ENCODE assay signal across 15 cellular contexts in the genomic region with DNA sequence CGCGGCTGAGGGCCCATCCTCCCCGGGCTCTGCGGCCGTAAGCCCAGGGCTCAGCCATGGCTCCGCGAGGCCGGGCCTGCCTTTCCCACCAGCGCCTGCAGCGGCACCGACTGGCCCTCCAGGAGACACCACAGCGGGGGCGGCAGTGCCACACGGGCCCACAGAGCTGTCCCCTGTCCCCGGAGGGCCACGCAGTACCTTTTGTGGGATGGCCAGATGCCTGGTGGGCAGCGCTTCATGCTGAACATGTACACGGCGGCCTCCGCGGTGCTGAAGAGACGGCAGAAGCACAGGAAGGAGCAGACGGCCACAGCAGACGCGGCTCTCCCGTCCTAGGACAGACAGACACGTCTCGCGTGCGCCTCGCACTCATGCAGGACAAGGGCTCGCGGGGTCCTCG. TPM values are rescaled to one million over a fixed set of nuclear protein-coding genes. Genes with fewer than 3 reads are reported as not detected.
DNase-seq lines count a peak whose midpoint lies in the region; ATAC-seq, FAIRE-seq and TF ChIP-seq lines count a peak whose summit lies in the region.
"Had no signal": no experiment of that assay in that cellular context is flagged by ENCODE, and none has a peak within 500 bp of the region (broad histone marks: within the 10 kb centered on the region; RNA-seq: fewer than 3 reads in every experiment).

No MANE protein-coding gene starts in this region.

- H3K9me3 ChIP-seq in HepG2 (ENCODE audit: low read length): no peaks in the 10 kb centered on the region
- H3K9me3 ChIP-seq in right lobe of liver: no peaks in the 10 kb centered on the region
- no peaks in the 10 kb centered on the region for H3K9me3 ChIP-seq in K562 (replicated peaks; ENCODE audit: control insufficient read depth, insufficient read depth, low read depth, low read length)

- in situ Hi-C loops in HepG2 (cut with HindIII; ENCODE audit: extremely low pct_ligation_motif_present, low pct_unique_long_range_greater_than_20kb) (no loop called here), K562 (cut with MboI) (no loop called here)

- ATAC-seq in HepG2: no peak
- ATAC-seq in right lobe of liver: no peak
- ATAC-seq in K562: no peak
- no peak for ATAC-seq in GM21717 (IDR thresholded peaks at IDR 0.05; ENCODE audit: unreplicated experiment)
- ATAC-seq: GM23338, HCT116 had no signal

- no peak for DNase-seq in HepG2 (ENCODE audit: low spot score)
- DNase-seq in right lobe of liver: no peak
- no peak for DNase-seq in K562 (ENCODE audit: extremely low read depth in 1 of 4, low spot score in 3 of 4)
- DNase-seq in erythroblast (lab: John Stamatoyannopoulos, UW): no peak
- DNase-seq: C1 segment of cervical spinal cord; Calu3; CD4-positive, alpha-beta memory T cell; COR-L47; DND-41; H9 had no signal

- TF ChIP-seq CTCF in HepG2 (CRISPR knock-in tag; IDR thresholded peaks at IDR 0.05): no peak
- TF ChIP-seq CTCF in right lobe of liver (IDR thresholded peaks at IDR 0.05): no peak
- TF ChIP-seq CTCF in K562 (IDR thresholded peaks at IDR 0.05 in 2 of 3, conservative IDR thresholded peaks at IDR 0.05 in 1 of 3; ENCODE audit: insufficient read depth in 2 of 3, low read depth in 1 of 3, low read length in 3 of 3): no peak

- H3K9me1 ChIP-seq in K562 (ENCODE audit: control insufficient read depth, insufficient read depth, low read length): no peaks in the 10 kb centered on the region

- TF ChIP-seq EP300 in HepG2 (IDR thresholded peaks at IDR 0.05; ENCODE audit: low read depth in 2 of 2, low read length in 2 of 2): no peak
- TF ChIP-seq EP300 in HepG2 (CRISPR knock-in tag; IDR thresholded peaks at IDR 0.05; ENCODE audit: borderline replicate concordance): no peak
- TF ChIP-seq EP300 in K562 (IDR thresholded peaks at IDR 0.05; ENCODE audit: low read length): no peak

- TF ChIP-seq RAD21 in HepG2 (CRISPR knock-in tag; IDR thresholded peaks at IDR 0.05) (no peak), K562 (CRISPR knock-in tag; conservative IDR thresholded peaks at IDR 0.05 in 1 of 2, IDR thresholded peaks at IDR 0.05 in 1 of 2) (no peak)

- no peak overlapping the region for H3K27ac ChIP-seq in HepG2 (ENCODE audit: extremely low read length, insufficient read depth, low read length)
- no peak overlapping the region for H3K27ac ChIP-seq in right lobe of liver
- H3K27ac ChIP-seq in K562 (ENCODE audit: extremely low read depth, low read depth, low read length): no peak overlapping the region

- H3K4me3 ChIP-seq in HepG2 (replicated peaks in 1 of 3; ENCODE audit: insufficient read depth in 1 of 3, low read depth in 2 of 3, low read length in 3 of 3) (no peak overlapping the region), right lobe of liver (no peak overlapping the region), K562 (no peak overlapping the region)
- H3K4me3 ChIP-seq: GM23338 had no signal

- TF ChIP-seq POLR2A in HepG2 (IDR thresholded peaks at IDR 0.05; ENCODE audit: insufficient read depth in 1 of 2, low read depth in 2 of 2, low read length in 2 of 2): no peak
- no peak for TF ChIP-seq POLR2A in right lobe of liver (IDR thresholded peaks at IDR 0.05)
- no peak for TF ChIP-seq POLR2A in K562 (conservative IDR thresholded peaks at IDR 0.05)
- TF ChIP-seq POLR2A in erythroblast (IDR thresholded peaks at IDR 0.05; ENCODE audit: low read length): no peak

- no TSS peak for BruUV-seq in HepG2 (replicated peaks; lab: Mats Ljungman, UMichigan)
- BruUV-seq in K562 (replicated peaks; lab: Mats Ljungman, UMichigan): no TSS peak

- H3K4me2 ChIP-seq in HepG2 (ENCODE audit: low read depth, low read length): no peak overlapping the region
- no peak overlapping the region for H3K4me2 ChIP-seq in K562 (ENCODE audit: insufficient read depth, low read length)
- H3K4me2 ChIP-seq: GM23338 had no signal

- FAIRE-seq in HepG2 (lab: Jason Lieb, UNC): no peak
- FAIRE-seq in K562 (lab: Jason Lieb, UNC): no peak
- FAIRE-seq: G401.6, GM19239 had no signal

- CTCF ChIA-PET in HepG2 (lab: Yijun Ruan, JAX; ENCODE audit: low intra/inter-chr PET ratio, low total read pairs): no interaction called here
- CTCF ChIA-PET in K562 (lab: Yijun Ruan, JAX; ENCODE audit: low intra/inter-chr PET ratio): no interaction called here

- H3K9ac ChIP-seq in HepG2 (ENCODE audit: insufficient read depth, low read depth, low read length) (no peak overlapping the region), K562 (ENCODE audit: insufficient read depth in 1 of 2, low read depth in 2 of 2, low read length in 2 of 2) (no peak overlapping the region; a peak in 1 of 4 replicates)

- no peaks in the 10 kb centered on the region for H3K4me1 ChIP-seq in HepG2 (ENCODE audit: insufficient read depth, low read length)
- no peaks in the 10 kb centered on the region for H3K4me1 ChIP-seq in right lobe of liver
- H3K4me1 ChIP-seq in K562 (replicated peaks in 1 of 2; ENCODE audit: control insufficient read depth in 2 of 2, insufficient read depth in 2 of 2, low read length in 2 of 2): peaks cover 0 to 3% of the 10 kb centered on the region in 2 experiments; a peak in 1 of 5 replicates

- POLR2A ChIA-PET in HepG2 (lab: Yijun Ruan, JAX): no interaction called here
- POLR2A ChIA-PET in K562 (lab: Yijun Ruan, JAX): no interaction called here

- H3K36me3 ChIP-seq in HepG2 (replicated peaks in 1 of 2; ENCODE audit: control insufficient read depth in 1 of 2, insufficient read depth in 2 of 2, low read length in 2 of 2) (peaks cover 14 to 34% of the 10 kb centered on the region in 2 experiments; a peak in 4 of 5 replicates), right lobe of liver (peaks cover 0 to 52% (median 7%) of the 10 kb centered on the region in 4 donors), K562 (ENCODE audit: control insufficient read depth, insufficient read depth, low read length) (peaks cover 93% of the 10 kb centered on the region; the same call in 2 of the 3 replicates)

- H2AFZ ChIP-seq in HepG2 (ENCODE audit: low read length) (no peak overlapping the region), K562 (ENCODE audit: low read depth, low read length) (no peak overlapping the region)
- H2AFZ ChIP-seq: GM23338 had no signal

- H4K20me1 ChIP-seq in HepG2 (ENCODE audit: insufficient read depth, low read length): no peaks in the 10 kb centered on the region
- H4K20me1 ChIP-seq in K562 (replicated peaks; ENCODE audit: control insufficient read depth, insufficient read depth, low read length): no peaks in the 10 kb centered on the region

- 100% methylated on average over 15 of the region's 34 CpGs for WGBS in HepG2 (ENCODE audit: low lambda C conversion rate)
- 100% methylated on average over 2 of the region's 34 CpGs for WGBS in right lobe of liver (ENCODE audit: insufficient coverage, low coverage, low lambda C conversion rate, missing lambda C conversion rate)
- 97% methylated on average over 22 of the region's 34 CpGs for WGBS in K562 (ENCODE audit: insufficient coverage, low coverage, missing lambda C conversion rate)

- H3K79me2 ChIP-seq in HepG2 (ENCODE audit: insufficient read depth, low read length) (no peaks in the 10 kb centered on the region), K562 (ENCODE audit: control insufficient read depth, insufficient read depth, low read length) (no peaks in the 10 kb centered on the region)

- H3K27me3 ChIP-seq in HepG2 (ENCODE audit: control insufficient read depth in 1 of 2, insufficient read depth in 2 of 2, low read length in 2 of 2) (no peaks in the 10 kb centered on the region), right lobe of liver (no peaks in the 10 kb centered on the region), K562 (ENCODE audit: control insufficient read depth in 2 of 2, insufficient read depth in 2 of 2, low read length in 2 of 2) (no peaks in the 10 kb centered on the region)

- intact Hi-C loops in HepG2 (cut with micrococcal nuclease; ENCODE audit: unreplicated experiment) (no loop called here), right lobe of liver (cut with DNase I) (no loop called here), K562 (cut with micrococcal nuclease) (no loop called here)

RNA-seq across cellular contexts. Expression of a gene that starts 50.4 kb away (rescaled TPM):
- total RNA-seq in HepG2 (2016; rRNA removed; fragmentation: Illumina TruSeq; extraction: Trizol) (28.0 and 44.3 TPM in 2 replicates), right lobe of liver (10 to 100 TPM; 53.2 to 85.0 (median 64.5) TPM), K562 (2014; rRNA removed) (102 and 105 TPM in 2 replicates), K562 (2014; rRNA removed; fragmentation: Illumina TruSeq; extraction: Trizol) (10.4 and 12.6 TPM in 2 replicates), K562 (2015; rRNA removed; fragmentation: Illumina TruSeq; extraction: Trizol) (28.4 and 35.4 TPM in 2 replicates), K562 (2021) (94.1 and 101 TPM in 2 replicates)
- 9.9 and 11.6 TPM in 2 replicates for total RNA-seq in HepG2 (2016; cell fraction: cytosol; rRNA removed; fragmentation: Illumina TruSeq; extraction: Trizol; ENCODE audit: low read depth)
- 24.5 and 43.0 TPM in 2 replicates for total RNA-seq in HepG2 (2016; cell fraction: insoluble cytoplasmic fraction; rRNA removed; fragmentation: Illumina TruSeq; extraction: Trizol)
- total RNA-seq in HepG2 (2016; cell fraction: membrane; rRNA removed; fragmentation: Illumina TruSeq; extraction: Trizol): 17.1 and 19.6 TPM in 2 replicates
- total RNA-seq in HepG2 (2016; cell fraction: nucleus; rRNA removed; fragmentation: Illumina TruSeq; extraction: Trizol): 31.0 and 34.6 TPM in 2 replicates
- polyA plus RNA-seq in HepG2 (2011; rRNA removed) (17.5 and 22.2 TPM in 2 replicates), K562 (2011; rRNA removed) (14.9 and 22.4 TPM in 2 replicates), K562 (2014; fragmentation: Illumina TruSeq; extraction: Trizol) (16.2 and 38.2 TPM in 2 replicates), K562 (2014; fragmentation: Nextera tagmentation; extraction: Ambion mirVana) (1 to 10 TPM; 1.3 to 2.1 TPM), K562 (2014; rRNA removed) (51.9 and 83.2 TPM in 2 replicates)
- 10.0 and 13.8 TPM in 2 replicates for polyA plus RNA-seq in HepG2 (2011; cell fraction: cytosol; rRNA removed)
- 116 and 155 TPM in 2 replicates for polyA plus RNA-seq in HepG2 (2011; cell fraction: nucleus; rRNA removed)
- 26.0 and 32.2 TPM in 2 replicates for polyA plus RNA-seq in HepG2 (2012)
- polyA plus RNA-seq in HepG2 (2016; cell fraction: cytosol; fragmentation: Illumina TruSeq; extraction: Trizol; ENCODE audit: low read depth): 5.1 and 5.7 TPM in 2 replicates
- polyA plus RNA-seq in HepG2 (2016; cell fraction: insoluble cytoplasmic fraction; fragmentation: Illumina TruSeq; extraction: Trizol; ENCODE audit: low read depth): 23.9 and 29.6 TPM in 2 replicates
- polyA plus RNA-seq in HepG2 (2016; cell fraction: membrane; fragmentation: Illumina TruSeq; extraction: Trizol; ENCODE audit: low read depth): 12.2 TPM in 2 replicates
- 90.4 and 98.9 TPM in 2 replicates for polyA plus RNA-seq in HepG2 (2016; cell fraction: nucleus; fragmentation: Illumina TruSeq; extraction: Trizol; ENCODE audit: insufficient read depth, low read depth)
- polyA minus RNA-seq in HepG2 (2011; rRNA and poly(A)+ RNA removed; ENCODE audit: low replicate concordance): 24.0 and 27.1 TPM in 2 replicates
- polyA minus RNA-seq in HepG2 (2011; cell fraction: cytosol; rRNA and poly(A)+ RNA removed): 17.5 and 19.4 TPM in 2 replicates
- polyA minus RNA-seq in HepG2 (2011; cell fraction: nucleus; rRNA and poly(A)+ RNA removed): 30.3 and 44.2 TPM in 2 replicates
- 336 and 571 TPM in 2 replicates for total RNA-seq in K562 (2011; cell fraction: chromatin; rRNA removed; ENCODE audit: low replicate concordance)
- 202 and 228 TPM in 2 replicates for total RNA-seq in K562 (2011; cell fraction: nucleolus; rRNA removed)
- total RNA-seq in K562 (2011; cell fraction: nucleoplasm; rRNA removed): 235 and 247 TPM in 2 replicates
- 17.2 and 40.3 TPM in 2 replicates for polyA plus RNA-seq in K562 (2011; cell fraction: cytosol; rRNA removed)
- polyA plus RNA-seq in K562 (2011; cell fraction: nucleus; rRNA removed): 79.9 and 106 TPM in 2 replicates
- polyA plus RNA-seq in K562 (2012): 48.5 and 55.0 TPM in 2 replicates
- 51.4 and 78.3 TPM in 2 replicates for polyA minus RNA-seq in K562 (2011; rRNA and poly(A)+ RNA removed)
- polyA minus RNA-seq in K562 (2011; cell fraction: cytosol; rRNA and poly(A)+ RNA removed): 37.3 and 39.5 TPM in 2 replicates
- 43.2 and 50.9 TPM in 2 replicates for polyA minus RNA-seq in K562 (2011; cell fraction: nucleus; rRNA and poly(A)+ RNA removed)

RNA-seq across cellular contexts. Expression of a gene that starts 50.6 kb away (rescaled TPM):
- 1.6 and 5.1 TPM in 2 replicates for total RNA-seq in HepG2 (2016; rRNA removed; fragmentation: Illumina TruSeq; extraction: Trizol)
- 1.9 and 3.4 TPM in 2 replicates for total RNA-seq in HepG2 (2016; cell fraction: cytosol; rRNA removed; fragmentation: Illumina TruSeq; extraction: Trizol; ENCODE audit: low read depth)
- 1.1 and 3.6 TPM in 2 replicates for total RNA-seq in HepG2 (2016; cell fraction: insoluble cytoplasmic fraction; rRNA removed; fragmentation: Illumina TruSeq; extraction: Trizol)
- 2.0 and 2.5 TPM in 2 replicates for total RNA-seq in HepG2 (2016; cell fraction: membrane; rRNA removed; fragmentation: Illumina TruSeq; extraction: Trizol)
- 5.8 and 6.7 TPM in 2 replicates for total RNA-seq in HepG2 (2016; cell fraction: nucleus; rRNA removed; fragmentation: Illumina TruSeq; extraction: Trizol)
- 9.9 and 20.1 TPM in 2 replicates for polyA plus RNA-seq in HepG2 (2011; rRNA removed)
- polyA plus RNA-seq in HepG2 (2011; cell fraction: cytosol; rRNA removed): 6.1 TPM in 2 replicates
- 134 and 138 TPM in 2 replicates for polyA plus RNA-seq in HepG2 (2011; cell fraction: nucleus; rRNA removed)
- polyA plus RNA-seq in HepG2 (2012): 7.2 and 10.7 TPM in 2 replicates
- polyA plus RNA-seq in HepG2 (2016; cell fraction: cytosol; fragmentation: Illumina TruSeq; extraction: Trizol; ENCODE audit: low read depth): 1.4 and 3.1 TPM in 2 replicates
- 1.9 and 2.6 TPM in 2 replicates for polyA plus RNA-seq in HepG2 (2016; cell fraction: insoluble cytoplasmic fraction; fragmentation: Illumina TruSeq; extraction: Trizol; ENCODE audit: low read depth)
- polyA plus RNA-seq in HepG2 (2016; cell fraction: membrane; fragmentation: Illumina TruSeq; extraction: Trizol; ENCODE audit: low read depth): 1.9 and 2.2 TPM in 2 replicates
- polyA plus RNA-seq in HepG2 (2016; cell fraction: nucleus; fragmentation: Illumina TruSeq; extraction: Trizol; ENCODE audit: insufficient read depth, low read depth): 19.6 and 19.8 TPM in 2 replicates
- polyA minus RNA-seq in HepG2 (2011; rRNA and poly(A)+ RNA removed; ENCODE audit: low replicate concordance): 15.5 and 17.1 TPM in 2 replicates
- 5.5 and 6.9 TPM in 2 replicates for polyA minus RNA-seq in HepG2 (2011; cell fraction: cytosol; rRNA and poly(A)+ RNA removed)
- 8.6 and 9.7 TPM in 2 replicates for polyA minus RNA-seq in HepG2 (2011; cell fraction: nucleus; rRNA and poly(A)+ RNA removed)
- total RNA-seq in right lobe of liver: 10 to 100 TPM; 22.0 to 31.8 (median 23.6) TPM
- 55.5 and 132 TPM in 2 replicates for total RNA-seq in K562 (2011; cell fraction: chromatin; rRNA removed; ENCODE audit: low replicate concordance)
- total RNA-seq in K562 (2011; cell fraction: nucleolus; rRNA removed): 80.9 and 84.2 TPM in 2 replicates
- total RNA-seq in K562 (2011; cell fraction: nucleoplasm; rRNA removed): 71.0 and 82.0 TPM in 2 replicates
- total RNA-seq in K562 (2014; rRNA removed): 14.9 and 17.7 TPM in 2 replicates
- 2.4 and 3.7 TPM in 2 replicates for total RNA-seq in K562 (2014; rRNA removed; fragmentation: Illumina TruSeq; extraction: Trizol)
- 9.4 and 9.5 TPM in 2 replicates for total RNA-seq in K562 (2015; rRNA removed; fragmentation: Illumina TruSeq; extraction: Trizol)
- total RNA-seq in K562 (2021): 13.8 and 16.9 TPM in 2 replicates
- 11.4 and 28.9 TPM in 2 replicates for polyA plus RNA-seq in K562 (2011; rRNA removed)
- 31.2 and 37.1 TPM in 2 replicates for polyA plus RNA-seq in K562 (2011; cell fraction: cytosol; rRNA removed)
- polyA plus RNA-seq in K562 (2011; cell fraction: nucleus; rRNA removed): 373 and 570 TPM in 2 replicates
- 18.3 and 42.2 TPM in 2 replicates for polyA plus RNA-seq in K562 (2012)
- 8.5 and 21.5 TPM in 2 replicates for polyA plus RNA-seq in K562 (2014; fragmentation: Illumina TruSeq; extraction: Trizol)
- under 1 TPM; 0.13 to 0.18 TPM for polyA plus RNA-seq in K562 (2014; fragmentation: Nextera tagmentation; extraction: Ambion mirVana)
- 22.5 and 30.9 TPM in 2 replicates for polyA plus RNA-seq in K562 (2014; rRNA removed)
- 7.2 and 7.6 TPM in 2 replicates for polyA minus RNA-seq in K562 (2011; rRNA and poly(A)+ RNA removed)
- polyA minus RNA-seq in K562 (2011; cell fraction: cytosol; rRNA and poly(A)+ RNA removed): 8.2 and 14.5 TPM in 2 replicates
- polyA minus RNA-seq in K562 (2011; cell fraction: nucleus; rRNA and poly(A)+ RNA removed): 27.3 and 30.2 TPM in 2 replicates

RNA-seq across cellular contexts. Expression of a gene that starts 55.8 kb away (rescaled TPM):
- total RNA-seq in HepG2 (2016; rRNA removed; fragmentation: Illumina TruSeq; extraction: Trizol) (0.18 and 0.36 TPM in 2 replicates), right lobe of liver (1 to 10 TPM in 5 of 6 experiments, under 1 TPM in 1; 0.86 to 3.7 (median 2.4) TPM), K562 (2014; rRNA removed) (0.61 and 1.00 TPM in 2 replicates), K562 (2014; rRNA removed; fragmentation: Illumina TruSeq; extraction: Trizol) (not detected in 2 replicates), K562 (2015; rRNA removed; fragmentation: Illumina TruSeq; extraction: Trizol) (0.07 and 0.23 TPM in 2 replicates), K562 (2021) (2.1 and 3.3 TPM in 2 replicates)
- 0.30 TPM in 1 of 2 replicates, not detected in the other for total RNA-seq in HepG2 (2016; cell fraction: cytosol; rRNA removed; fragmentation: Illumina TruSeq; extraction: Trizol; ENCODE audit: low read depth)
- 0.16 and 0.24 TPM in 2 replicates for total RNA-seq in HepG2 (2016; cell fraction: insoluble cytoplasmic fraction; rRNA removed; fragmentation: Illumina TruSeq; extraction: Trizol)
- 0.37 and 0.48 TPM in 2 replicates for total RNA-seq in HepG2 (2016; cell fraction: membrane; rRNA removed; fragmentation: Illumina TruSeq; extraction: Trizol)
- not detected in 2 replicates for total RNA-seq in HepG2 (2016; cell fraction: nucleus; rRNA removed; fragmentation: Illumina TruSeq; extraction: Trizol)
- polyA plus RNA-seq in HepG2 (2011; rRNA removed) (0.18 and 0.57 TPM in 2 replicates), K562 (2011; rRNA removed) (0.17 and 0.23 TPM in 2 replicates), K562 (2014; fragmentation: Illumina TruSeq; extraction: Trizol) (0.12 and 0.21 TPM in 2 replicates), K562 (2014; fragmentation: Nextera tagmentation; extraction: Ambion mirVana) (under 1 TPM in 1 of 2 experiments, not detected in 1; 0.03 TPM), K562 (2014; rRNA removed) (0.55 and 1.3 TPM in 2 replicates)
- 0.08 and 0.18 TPM in 2 replicates for polyA plus RNA-seq in HepG2 (2011; cell fraction: cytosol; rRNA removed)
- polyA plus RNA-seq in HepG2 (2011; cell fraction: nucleus; rRNA removed): 0.58 and 0.95 TPM in 2 replicates
- 0.87 and 3.8 TPM in 2 replicates for polyA plus RNA-seq in HepG2 (2012)
- polyA plus RNA-seq in HepG2 (2016; cell fraction: cytosol; fragmentation: Illumina TruSeq; extraction: Trizol; ENCODE audit: low read depth): 0.68 and 0.69 TPM in 2 replicates
- polyA plus RNA-seq in HepG2 (2016; cell fraction: insoluble cytoplasmic fraction; fragmentation: Illumina TruSeq; extraction: Trizol; ENCODE audit: low read depth): 0.49 and 0.90 TPM in 2 replicates
- 0.89 and 1.3 TPM in 2 replicates for polyA plus RNA-seq in HepG2 (2016; cell fraction: membrane; fragmentation: Illumina TruSeq; extraction: Trizol; ENCODE audit: low read depth)
- 0.38 and 0.60 TPM in 2 replicates for polyA plus RNA-seq in HepG2 (2016; cell fraction: nucleus; fragmentation: Illumina TruSeq; extraction: Trizol; ENCODE audit: insufficient read depth, low read depth)
- polyA minus RNA-seq in HepG2 (2011; rRNA and poly(A)+ RNA removed; ENCODE audit: low replicate concordance): 0.12 and 0.68 TPM in 2 replicates
- polyA minus RNA-seq in HepG2 (2011; cell fraction: cytosol; rRNA and poly(A)+ RNA removed): 0.30 TPM in 1 of 2 replicates, not detected in the other
- 0.25 TPM in 1 of 2 replicates, not detected in the other for polyA minus RNA-seq in HepG2 (2011; cell fraction: nucleus; rRNA and poly(A)+ RNA removed)
- total RNA-seq in K562 (2011; cell fraction: chromatin; rRNA removed; ENCODE audit: low replicate concordance): 1.1 and 1.5 TPM in 2 replicates
- total RNA-seq in K562 (2011; cell fraction: nucleolus; rRNA removed): 0.92 and 1.3 TPM in 2 replicates
- 0.61 and 0.73 TPM in 2 replicates for total RNA-seq in K562 (2011; cell fraction: nucleoplasm; rRNA removed)
- 0.04 and 0.33 TPM in 2 replicates for polyA plus RNA-seq in K562 (2011; cell fraction: cytosol; rRNA removed)
- polyA plus RNA-seq in K562 (2011; cell fraction: nucleus; rRNA removed): 1.2 and 4.9 TPM in 2 replicates
- polyA plus RNA-seq in K562 (2012): 0.50 and 1.6 TPM in 2 replicates
- polyA minus RNA-seq in K562 (2011; rRNA and poly(A)+ RNA removed): 0.18 TPM in 1 of 2 replicates, not detected in the other
- polyA minus RNA-seq in K562 (2011; cell fraction: cytosol; rRNA and poly(A)+ RNA removed): 2.2 TPM in 1 of 2 replicates, not detected in the other
- polyA minus RNA-seq in K562 (2011; cell fraction: nucleus; rRNA and poly(A)+ RNA removed): 0.27 TPM in 1 of 2 replicates, not detected in the other
